Comparison of ENCODE assay signal across 11 cellular contexts in genomic region chr11:71139516-71140205, GRCh38.
DNase-seq lines count a peak whose midpoint lies in the region; ATAC-seq and FAIRE-seq lines count a peak whose summit lies in the region.
"Had no signal": no experiment of that assay in that cellular context is flagged by ENCODE, and none has a peak within 500 bp of the region (broad histone marks: within the 10 kb centered on the region; RNA-seq: fewer than 3 reads in every experiment).

No MANE protein-coding gene starts in this region.

- DNase-seq in GM23248 (peak; percentile 44), astrocyte of the hippocampus (ENCODE audit: low read depth, low spot score) (peak; percentile 70), hypothalamus (lab: John Stamatoyannopoulos, UW) (peak; percentile 43 to 96 (median 85)), small intestine (peak; percentile 8), cortex of kidney (lab: John Stamatoyannopoulos, UW) (no peak)
- no peak for DNase-seq in stimulated activated CD4-positive, alpha-beta T cell treated with anti-CD3 and anti-CD28 coated beads, Interleukin-2, amount 100 ng/mL, for 24 hours
- DNase-seq in activated T-cell treated with anti-CD3 and anti-CD28 coated beads, Interleukin-2, amount 50 U/mL, for 48 hours: no peak

- in situ Hi-C loops in GM23248 (cut with MboI): no loop called here

- no peak for ATAC-seq in HG03025 (IDR thresholded peaks at IDR 0.05; ENCODE audit: low FRiP score, unreplicated experiment)

- no peak for FAIRE-seq in small intestine (lab: Jason Lieb, UNC)
- FAIRE-seq: D721Med had no signal

- no peak overlapping the region for H2AFZ ChIP-seq in GM23248
- H2AFZ ChIP-seq: parathyroid adenoma had no signal

- H4K20me1 ChIP-seq in GM23248 (ENCODE audit: insufficient read depth): no peaks in the 10 kb centered on the region

- H3K9ac ChIP-seq in GM23248: no peak overlapping the region
- H3K9ac ChIP-seq: parathyroid adenoma had no signal

- H3K79me2 ChIP-seq in GM23248 (ENCODE audit: insufficient read depth): no peaks in the 10 kb centered on the region
- H3K79me2 ChIP-seq: parathyroid adenoma had no signal

- H3K9me2 ChIP-seq in GM23248 (ENCODE audit: insufficient read depth): no peaks in the 10 kb centered on the region

- H3K4me3 ChIP-seq in GM23248 (no peak overlapping the region), small intestine (ENCODE audit: low read depth in 1 of 2, low read length in 2 of 2) (no peak overlapping the region)
- H3K4me3 ChIP-seq: cardiac muscle cell had no signal

- H3K4me2 ChIP-seq in GM23248 (ENCODE audit: unreplicated experiment): no peak overlapping the region

- H3K27me3 ChIP-seq in GM23248 (replicated peaks; ENCODE audit: insufficient read depth) (no peaks in the 10 kb centered on the region), small intestine (ENCODE audit: control insufficient read depth in 2 of 2, insufficient read depth in 2 of 2, low read length in 2 of 2) (no peaks in the 10 kb centered on the region)
- H3K27me3 ChIP-seq: cardiac muscle cell had no signal

- H3K36me3 ChIP-seq in GM23248 (ENCODE audit: low read depth): no peaks in the 10 kb centered on the region
- H3K36me3 ChIP-seq in small intestine (ENCODE audit: control insufficient read depth in 2 of 2, insufficient read depth in 2 of 2, low read length in 2 of 2): no peaks in the 10 kb centered on the region
- H3K36me3 ChIP-seq: cardiac muscle cell had no signal

- 8 to 9% methylated on average over 12 to 16 of the region's 16 CpGs for WGBS in GM23248 (ENCODE audit: low coverage in 1 of 2, low lambda C conversion rate in 2 of 2, missing lambda C conversion rate in 2 of 2), 2 experiments
- WGBS in small intestine, 3 donors: 38 to 54% (median 44%) methylated on average over 15 to 16 of the region's 16 CpGs

- H3K27ac ChIP-seq in GM23248 (no peak overlapping the region), small intestine (ENCODE audit: low read depth in 1 of 2, low read length in 1 of 2) (no peak overlapping the region)
- H3K27ac ChIP-seq: cardiac muscle cell, parathyroid adenoma had no signal

- H3K4me1 ChIP-seq in GM23248 (ENCODE audit: insufficient read depth) (no peaks in the 10 kb centered on the region), small intestine (ENCODE audit: control insufficient read depth in 2 of 2, insufficient read depth in 1 of 2, low read depth in 1 of 2, low read length in 1 of 2) (no peaks in the 10 kb centered on the region)
- H3K4me1 ChIP-seq: parathyroid adenoma had no signal

- no peaks in the 10 kb centered on the region for H3K9me3 ChIP-seq in GM23248 (ENCODE audit: low read depth)
- H3K9me3 ChIP-seq in small intestine (ENCODE audit: control insufficient read depth, low read depth): no peaks in the 10 kb centered on the region

- no peaks in the 10 kb centered on the region for H3F3A ChIP-seq in GM23248 (ENCODE audit: insufficient read depth)

Comparison
In these comparisons a context has a peak if more than half of its experiments do, and no peak if none do; other contexts are left out.
1. DNase-seq: peak in GM23248 (single experiment), astrocyte of the hippocampus (single experiment), hypothalamus (51 of 51) and small intestine (single experiment); none in stimulated activated CD4-positive, alpha-beta T cell treated with anti-CD3 and anti-CD28 coated beads, Interleukin-2, amount 100 ng/mL, for 24 hours (0 of 2), activated T-cell treated with anti-CD3 and anti-CD28 coated beads, Interleukin-2, amount 50 U/mL, for 48 hours (0 of 2) and cortex of kidney (single experiment).